ENCODE assay signal across 24 cellular contexts in genomic region chr7:142878315-142878714, GRCh38. TPM values are rescaled to one million over a fixed set of nuclear protein-coding genes. Genes with fewer than 3 reads are reported as not detected.
"Had no signal": no experiment of that assay in that cellular context is flagged by ENCODE, and none has a peak within 500 bp of the region (broad histone marks: within the 10 kb centered on the region; RNA-seq: fewer than 3 reads in every experiment).

No MANE protein-coding gene starts in this region.

- H3K36me3 ChIP-seq: MG63, SJCRH30 had no signal

- H3K9me3 ChIP-seq: MG63, SJCRH30 had no signal

- DNase-seq: Karpas-422, KG1, MG63, NCI-H1092, NCI-H1105 treated with DMSO at 0.1 percent for 48 hours, NCI-H1417 treated with DMSO at 0.1 percent for 48 hours, NCI-H146, NCI-H1694 treated with DMSO at 0.1 percent for 48 hours, NCI-H1930, NCI-H2081, NCI-H2107, NCI-H2227 treated with DMSO at 0.1 percent for 48 hours, NCI-H446, NCI-H510A, NCI-H524 treated with DMSO at 0.1 percent for 48 hours, NCI-H69, NCI-H774, PC-3, SHP77 treated with DMSO at 0.1 percent for 48 hours, SJCRH30 had no signal

- H3K4me1 ChIP-seq: SJCRH30 had no signal

- ATAC-seq: Panc1, PC-3, SK-N-SH treated with all-trans-retinoic acid at 6 μM for 48 hours had no signal

- H3K4me3 ChIP-seq: MG63, SJCRH30 had no signal

- H3K27ac ChIP-seq: RWPE1, SJCRH30 had no signal

- H3K27me3 ChIP-seq: MG63 had no signal

RNA-seq across cellular contexts. Expression of gene TRPV6, which starts 7.2 kb away (rescaled TPM):
- total RNA-seq: SJCRH30 had no signal

RNA-seq across cellular contexts. Expression of gene TRPV5, which starts 55.2 kb away (rescaled TPM):
- total RNA-seq: HT-29, PC-3, SJCRH30 had no signal
